1 cellular context compared by ENCODE assay signal in genomic region chr3:194133661-194134230, GRCh38.
TF ChIP-seq lines count a peak whose summit lies in the region.

No MANE protein-coding gene starts in this region.

TF ChIP-seq in GM23338, 12 proteins besides CTCF, POLR2A, EP300 and RAD21 (continued from another document):
- TF ChIP-seq ZNF462 (CRISPR knock-in tag; IDR thresholded peaks at IDR 0.05): no peak
